ENCODE assay signal across 9 cellular contexts in genomic region chr7:47581821-47582747, GRCh38. TPM values are rescaled to one million over a fixed set of nuclear protein-coding genes. Genes with fewer than 3 reads are reported as not detected.
A peak's percentile ranks its signal among the peaks of the same experiment; 100 is the strongest.
DNase-seq lines count a peak whose midpoint lies in the region; ATAC-seq and TF ChIP-seq lines count a peak whose summit lies in the region.
"Had no signal": no experiment of that assay in that cellular context is flagged by ENCODE, and none has a peak within 500 bp of the region (broad histone marks: within the 10 kb centered on the region; RNA-seq: fewer than 3 reads in every experiment).

TNS3 (minus strand) TSS chr7:47582111; CDS start chr7:47439636, 142,475 bp downstream.

- POLR2A ChIA-PET in WTC11 (lab: Charles Lee), result interaction anchor here (0.5 to 0.7 kb wide), 2 partner anchors 11 to 137 kb away, joined by 3 to 4 read pairs; no protein-coding TSS in a partner anchor

- peaks cover 7% of the 10 kb centered on the region for H3K9me3 Mint-ChIP-seq in WTC11

- peaks cover 40% of the 10 kb centered on the region for H3K27me3 Mint-ChIP-seq in WTC11 (ENCODE audit: low read depth)

- TF ChIP-seq CTCF in WTC11 (IDR thresholded peaks at IDR 0.05), result no peak; the same call in 1 of the 2 replicates
- peak in 1 of 2 donors; percentile 27 for TF ChIP-seq CTCF in right atrium auricular region (IDR thresholded peaks at IDR 0.05)

- peaks cover 54% of the 10 kb centered on the region for H3K4me1 Mint-ChIP-seq in WTC11

- peaks cover 0 to 67% of the 10 kb centered on the region in 2 donors for H3K4me1 ChIP-seq in right atrium auricular region

- peaks cover 3% of the 10 kb centered on the region for H3K36me3 Mint-ChIP-seq in WTC11
- H3K36me3 Mint-ChIP-seq: activated naive CD8-positive, alpha-beta T cell treated with anti-CD3 and anti-CD28 coated beads, Interleukin-2, amount 10 ng/mL, durations not matched to agents 7 days and 5 days had no signal

- peak within 1 kb of the TSS; percentile 78 to 80 for H3K4me3 ChIP-seq in right atrium auricular region

- H3K27ac ChIP-seq in right atrium auricular region, result peak within 1 kb of the TSS; percentile 82 to 85

- no peaks in the 10 kb centered on the region for H3K36me3 ChIP-seq in right atrium auricular region

- H3K9me3 ChIP-seq in right atrium auricular region, result no peaks in the 10 kb centered on the region

- no peaks in the 10 kb centered on the region for H3K27me3 ChIP-seq in right atrium auricular region

- H3K27ac Mint-ChIP-seq in WTC11, result peak within 1 kb of the TSS; percentile 29; the same call in 1 of the 2 replicates
- H3K27ac Mint-ChIP-seq: activated naive CD8-positive, alpha-beta T cell treated with anti-CD3 and anti-CD28 coated beads, Interleukin-2, amount 10 ng/mL, durations not matched to agents 7 days and 5 days had no signal

- peak within 1 kb of the TSS; percentile 85 for H3K4me3 Mint-ChIP-seq in WTC11
- H3K4me3 Mint-ChIP-seq: activated naive CD8-positive, alpha-beta T cell treated with anti-CD3 and anti-CD28 coated beads, Interleukin-2, amount 10 ng/mL, durations not matched to agents 7 days and 5 days had no signal

- peak; percentile 68 for ATAC-seq in WTC11

- CTCF ChIA-PET in WTC11 (lab: Charles Lee), result interaction anchor here (0.6 to 2.9 kb wide), 17 partner anchors 10 to 350 kb away, joined by 3 to 13 read pairs (median 4); no protein-coding TSS in a partner anchor

- DNase-seq in NCI-H2196 (lab: John Stamatoyannopoulos, UW; ENCODE audit: unreplicated experiment) (peak; percentile 48), NCI-H2196 treated with DMSO at 0.1 percent for 48 hours (lab: John Stamatoyannopoulos, UW; ENCODE audit: unreplicated experiment) (no peak), WTC11 (ENCODE audit: low spot score) (peak; percentile 68), right atrium auricular region (ENCODE audit: low spot score) (no peak), renal cortical epithelial cell (ENCODE audit: low read depth) (no peak), NCI-H2107 (lab: John Stamatoyannopoulos, UW) (no peak)
- no peak for DNase-seq in stimulated activated CD4-positive, alpha-beta T cell treated with anti-CD3 and anti-CD28 coated beads, Interleukin-2, amount 100 ng/mL, for 24 hours
- no peak for DNase-seq in activated CD4-positive, alpha-beta T cell treated with anti-CD3 and anti-CD28 coated beads for 4 hours
- DNase-seq: activated naive CD8-positive, alpha-beta T cell treated with anti-CD3 and anti-CD28 coated beads, Interleukin-2, amount 10 ng/mL, durations not matched to agents 7 days and 5 days had no signal

TF ChIP-seq in WTC11, 78 proteins besides CTCF, POLR2A, EP300 and RAD21 (continues in another document):
- TF ChIP-seq USF1 (CRISPR knock-in tag; IDR thresholded peaks at IDR 0.05) (peak; percentile 25; the same call in 1 of the 2 replicates), ATF1 (CRISPR knock-in tag; IDR thresholded peaks at IDR 0.05) (no peak), ZSCAN18 (CRISPR knock-in tag; IDR thresholded peaks at IDR 0.05) (no peak), E2F4 (CRISPR knock-in tag; IDR thresholded peaks at IDR 0.05; ENCODE audit: borderline replicate concordance, low read depth) (no peak), NFE2L1 (CRISPR knock-in tag; IDR thresholded peaks at IDR 0.05) (0 out of 2 replicates have a peak, but pooled peaks have one; percentile 45), ZNF232 (CRISPR knock-in tag; IDR thresholded peaks at IDR 0.05) (no peak), HMGXB4 (CRISPR knock-in tag; IDR thresholded peaks at IDR 0.05) (peak; percentile 88), ZNF423 (CRISPR knock-in tag; IDR thresholded peaks at IDR 0.05) (peak; percentile 69), ZNF219 (CRISPR knock-in tag; IDR thresholded peaks at IDR 0.05; ENCODE audit: borderline replicate concordance) (no peak; the same call in 1 of the 2 replicates), IRF2 (CRISPR knock-in tag; IDR thresholded peaks at IDR 0.05; ENCODE audit: borderline replicate concordance, low read depth) (no peak), ZNF281 (CRISPR knock-in tag; IDR thresholded peaks at IDR 0.05) (no peak), RELA (CRISPR knock-in tag; IDR thresholded peaks at IDR 0.05; ENCODE audit: borderline replicate concordance) (no peak), USF2 (CRISPR knock-in tag; IDR thresholded peaks at IDR 0.05) (peak; percentile 64), CBFB (CRISPR knock-in tag; IDR thresholded peaks at IDR 0.05; ENCODE audit: low read depth) (no peak), CDX4 (CRISPR knock-in tag; IDR thresholded peaks at IDR 0.05; ENCODE audit: borderline replicate concordance) (no peak)

RNA-seq across cellular contexts. Expression of gene TNS3, which starts in this region (rescaled TPM):
- total RNA-seq in WTC11 (2021), result 28.3 to 37.7 TPM (median 29.6 TPM) in 3 replicates
- total RNA-seq in right atrium auricular region, result 10 to 100 TPM; 39.7 to 44.4 TPM
- 30.4 and 210 TPM in 2 replicates for total RNA-seq in renal cortical epithelial cell

Comparison
In these comparisons a context has a peak if more than half of its experiments do, and no peak if none do; other contexts are left out.
1. DNase-seq: peak in NCI-H2196 (single experiment) and WTC11 (single experiment); none in NCI-H2196 treated with DMSO at 0.1 percent for 48 hours (single experiment), right atrium auricular region (single experiment), renal cortical epithelial cell (single experiment), NCI-H2107 (single experiment), stimulated activated CD4-positive, alpha-beta T cell treated with anti-CD3 and anti-CD28 coated beads, Interleukin-2, amount 100 ng/mL, for 24 hours (0 of 2) and activated CD4-positive, alpha-beta T cell treated with anti-CD3 and anti-CD28 coated beads for 4 hours (0 of 2).